13 cellular contexts compared by ENCODE assay signal in the genomic region with DNA sequence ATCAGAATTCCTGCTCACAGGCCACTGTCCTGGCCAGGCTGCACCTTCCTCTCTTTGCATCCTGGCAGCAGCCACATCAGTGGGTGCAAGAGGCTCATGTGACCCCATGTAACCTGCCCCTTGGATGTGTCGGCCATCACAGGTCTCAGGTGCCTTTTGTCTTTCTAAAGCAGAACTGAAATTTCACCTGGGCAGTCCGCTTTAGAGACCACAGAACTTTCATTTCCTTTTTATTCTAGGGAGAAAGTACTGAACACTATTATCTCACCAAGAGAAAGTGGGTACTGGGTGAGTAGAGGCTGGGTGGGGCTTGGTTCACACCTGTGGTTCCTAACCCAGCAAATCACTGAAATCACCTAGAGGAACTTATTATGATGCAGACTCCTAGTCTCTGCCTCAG. TPM values are rescaled to one million over a fixed set of nuclear protein-coding genes. Genes with fewer than 3 reads are reported as not detected.
DNase-seq lines count a peak whose midpoint lies in the region; ATAC-seq, FAIRE-seq and TF ChIP-seq lines count a peak whose summit lies in the region.
"Had no signal": no experiment of that assay in that cellular context is flagged by ENCODE, and none has a peak within 500 bp of the region (broad histone marks: within the 10 kb centered on the region; RNA-seq: fewer than 3 reads in every experiment).

No MANE protein-coding gene starts in this region.

- H3K27ac Mint-ChIP-seq in CD8-positive, alpha-beta T cell, result no peak overlapping the region
- H3K27ac Mint-ChIP-seq in IgD-negative memory B cell, result peak overlapping the region; percentile 82 to 92 (median 90)
- H3K27ac Mint-ChIP-seq: activated CD4-positive, alpha-beta memory T cell treated with anti-CD3 and anti-CD28 coated beads, Interleukin-2, amount 10 ng/mL, durations not matched to agents 7 days and 5 days had no signal

- H3K27ac ChIP-seq in CD8-positive, alpha-beta T cell (ENCODE audit: low read depth, low read length), result no peak overlapping the region
- H3K27ac ChIP-seq: uterus had no signal

- H3K9me3 ChIP-seq in CD8-positive, alpha-beta T cell (ENCODE audit: low read length), result no peaks in the 10 kb centered on the region
- H3K9me3 ChIP-seq: MG63, uterus had no signal

- no peak for TF ChIP-seq CTCF in CD8-positive, alpha-beta T cell (IDR thresholded peaks at IDR 0.05)

- peaks cover 8% of the 10 kb centered on the region for H3K4me1 Mint-ChIP-seq in CD8-positive, alpha-beta T cell (ENCODE audit: low read depth)
- peaks cover 20 to 39% (median 26%) of the 10 kb centered on the region in 3 donors for H3K4me1 Mint-ChIP-seq in IgD-negative memory B cell

- no peak overlapping the region for H3K4me3 ChIP-seq in CD8-positive, alpha-beta T cell (ENCODE audit: low read depth, low read length)
- H3K4me3 ChIP-seq: MG63, uterus had no signal

- no peaks in the 10 kb centered on the region for H3K9me3 Mint-ChIP-seq in CD8-positive, alpha-beta T cell
- peaks cover 0 to 4% (median 2%) of the 10 kb centered on the region in 3 donors for H3K9me3 Mint-ChIP-seq in IgD-negative memory B cell
- H3K9me3 Mint-ChIP-seq: activated CD4-positive, alpha-beta memory T cell treated with anti-CD3 and anti-CD28 coated beads, Interleukin-2, amount 10 ng/mL, durations not matched to agents 7 days and 5 days had no signal

- peak; percentile 26 for ATAC-seq in CD8-positive, alpha-beta T cell
- ATAC-seq in HG02840 (IDR thresholded peaks at IDR 0.05; ENCODE audit: low FRiP score, unreplicated experiment), result peak; percentile 95

- peak; percentile 95 for FAIRE-seq in GM19239 (lab: Jason Lieb, UNC)

- H3K27me3 Mint-ChIP-seq in CD8-positive, alpha-beta T cell (ENCODE audit: low read depth), result no peaks in the 10 kb centered on the region
- no peaks in the 10 kb centered on the region for H3K27me3 Mint-ChIP-seq in IgD-negative memory B cell

- POLR2A ChIA-PET in CD8-positive, alpha-beta T cell (lab: Charles Lee), result interaction anchor here (0.6 kb wide), 1 partner anchor 19 kb away, joined by 3 read pairs; no protein-coding TSS in a partner anchor

- no peak overlapping the region for H3K4me3 Mint-ChIP-seq in CD8-positive, alpha-beta T cell
- H3K4me3 Mint-ChIP-seq in IgD-negative memory B cell, result peak overlapping the region; percentile 28 to 86 (median 64)
- H3K4me3 Mint-ChIP-seq: activated CD4-positive, alpha-beta memory T cell treated with anti-CD3 and anti-CD28 coated beads, Interleukin-2, amount 10 ng/mL, durations not matched to agents 7 days and 5 days had no signal

- H3K27me3 ChIP-seq in CD8-positive, alpha-beta T cell (ENCODE audit: insufficient read depth, low read length), result no peaks in the 10 kb centered on the region
- H3K27me3 ChIP-seq: MG63, uterus had no signal

- DNase-seq in CD8-positive, alpha-beta T cell, result no peak
- DNase-seq in GM19239 (ENCODE audit: insufficient read length, low spot score), result peak; percentile 66
- no peak for DNase-seq in NCI-H526 (lab: John Stamatoyannopoulos, UW)
- DNase-seq in iPS-NIHi7 (ENCODE audit: extremely low spot score), result no peak
- DNase-seq in head of caudate nucleus, result no peak
- no peak for DNase-seq in NK-92 (lab: John Stamatoyannopoulos, UW; ENCODE audit: unreplicated experiment)
- DNase-seq: activated CD4-positive, alpha-beta memory T cell treated with anti-CD3 and anti-CD28 coated beads, Interleukin-2, amount 10 ng/mL, durations not matched to agents 7 days and 5 days; glutamatergic neuron; MG63; SHP77; uterus had no signal

- intact Hi-C loops in CD8-positive, alpha-beta T cell (cut with DNase I, micrococcal nuclease), result no loop called here
- intact Hi-C loops in head of caudate nucleus (cut with DNase I), result no loop called here

- H3K36me3 ChIP-seq in CD8-positive, alpha-beta T cell (ENCODE audit: insufficient read depth, low read length), result no peaks in the 10 kb centered on the region
- H3K36me3 ChIP-seq: MG63, uterus had no signal

- H3K36me3 Mint-ChIP-seq in CD8-positive, alpha-beta T cell, result no peaks in the 10 kb centered on the region
- no peaks in the 10 kb centered on the region for H3K36me3 Mint-ChIP-seq in IgD-negative memory B cell

- CTCF ChIA-PET in CD8-positive, alpha-beta T cell (lab: Charles Lee), result no interaction called here

- H3K4me1 ChIP-seq in CD8-positive, alpha-beta T cell (ENCODE audit: insufficient read depth, low read length), result no peaks in the 10 kb centered on the region
- H3K4me1 ChIP-seq: uterus had no signal

RNA-seq across cellular contexts. Expression of a gene that starts 51.7 kb away (rescaled TPM):
- total RNA-seq in CD8-positive, alpha-beta T cell, result 10 to 100 TPM; 38.6 to 46.6 TPM
- polyA plus RNA-seq in IgD-negative memory B cell, result 22.6 TPM
